ENCODE assay signal across 8 cellular contexts in genomic region chr5:71778678-71779276, GRCh38. TPM values are rescaled to one million over a fixed set of nuclear protein-coding genes. Genes with fewer than 3 reads are reported as not detected.
DNase-seq lines count a peak whose midpoint lies in the region; ATAC-seq, FAIRE-seq and TF ChIP-seq lines count a peak whose summit lies in the region.

No MANE protein-coding gene starts in this region.

- no peak for ATAC-seq in stimulated activated naive CD8-positive, alpha-beta T cell treated with anti-CD3 and anti-CD28 coated beads, Interleukin-15, amount 100 ng/mL, for 72 hours
- ATAC-seq in GM21825 (IDR thresholded peaks at IDR 0.05; ENCODE audit: unreplicated experiment) = no peak

- peaks cover 19% of the 10 kb centered on the region for H3K4me1 Mint-ChIP-seq in stimulated activated naive CD8-positive, alpha-beta T cell treated with anti-CD3 and anti-CD28 coated beads, Interleukin-15, amount 100 ng/mL, for 72 hours

- peaks cover 0 to 14% (median 9%) of the 10 kb centered on the region in 4 donors for H3K4me1 ChIP-seq in tibial artery

- no peak overlapping the region for H3K4me3 ChIP-seq in tibial artery

- no peak overlapping the region for H3K27ac ChIP-seq in tibial artery

- TF ChIP-seq CTCF in tibial artery (IDR thresholded peaks at IDR 0.05) = peak; percentile 71 to 78

- no peak overlapping the region for H3K4me3 Mint-ChIP-seq in stimulated activated naive CD8-positive, alpha-beta T cell treated with anti-CD3 and anti-CD28 coated beads, Interleukin-15, amount 100 ng/mL, for 72 hours

- DNase-seq in AG08395 (ENCODE audit: low spot score) (peak; percentile 58), H54 (ENCODE audit: insufficient read length, low spot score) (peak; percentile 15), OCI-M1 (lab: John Stamatoyannopoulos, UW) (peak; percentile 9), frontal cortex (ENCODE audit: low spot score in 2 of 2) (peak; percentile 18 to 22), tibial artery (no peak), NCI-H187 (lab: John Stamatoyannopoulos, UW) (no peak)
- DNase-seq in stimulated activated naive CD8-positive, alpha-beta T cell treated with anti-CD3 and anti-CD28 coated beads, Interleukin-15, amount 100 ng/mL, for 72 hours = no peak

- H3K36me3 ChIP-seq in tibial artery = no peaks in the 10 kb centered on the region

- no peaks in the 10 kb centered on the region for H3K27me3 ChIP-seq in tibial artery

- no peak for TF ChIP-seq POLR2A in H54 (IDR thresholded peaks at IDR 0.05; ENCODE audit: low read depth, low read length)

- FAIRE-seq in H54 (lab: Jason Lieb, UNC) (peak; percentile 90), frontal cortex (lab: Jason Lieb, UNC) (peak; percentile 37)

- no peaks in the 10 kb centered on the region for H3K9me3 Mint-ChIP-seq in stimulated activated naive CD8-positive, alpha-beta T cell treated with anti-CD3 and anti-CD28 coated beads, Interleukin-15, amount 100 ng/mL, for 72 hours

- no peaks in the 10 kb centered on the region for H3K9me3 ChIP-seq in tibial artery

- intact Hi-C loops in tibial artery (cut with DNase I; ENCODE audit: low total_unique reads) = no loop called here

- H3K27ac Mint-ChIP-seq in stimulated activated naive CD8-positive, alpha-beta T cell treated with anti-CD3 and anti-CD28 coated beads, Interleukin-15, amount 100 ng/mL, for 72 hours = no peak overlapping the region

- peaks cover 4% of the 10 kb centered on the region for H3K27me3 Mint-ChIP-seq in stimulated activated naive CD8-positive, alpha-beta T cell treated with anti-CD3 and anti-CD28 coated beads, Interleukin-15, amount 100 ng/mL, for 72 hours

RNA-seq across cellular contexts. Expression of gene CARTPT, which starts 59.7 kb away (rescaled TPM):
- total RNA-seq in frontal cortex = 2.9 TPM

Comparison
In these comparisons a context has a peak if more than half of its experiments do, and no peak if none do; other contexts are left out.
1. DNase-seq: peak in AG08395 (single experiment), H54 (single experiment), OCI-M1 (single experiment) and frontal cortex (2 of 2); none in tibial artery (0 of 2), stimulated activated naive CD8-positive, alpha-beta T cell treated with anti-CD3 and anti-CD28 coated beads, Interleukin-15, amount 100 ng/mL, for 72 hours (0 of 2) and NCI-H187 (0 of 2).